In the genomic region with DNA sequence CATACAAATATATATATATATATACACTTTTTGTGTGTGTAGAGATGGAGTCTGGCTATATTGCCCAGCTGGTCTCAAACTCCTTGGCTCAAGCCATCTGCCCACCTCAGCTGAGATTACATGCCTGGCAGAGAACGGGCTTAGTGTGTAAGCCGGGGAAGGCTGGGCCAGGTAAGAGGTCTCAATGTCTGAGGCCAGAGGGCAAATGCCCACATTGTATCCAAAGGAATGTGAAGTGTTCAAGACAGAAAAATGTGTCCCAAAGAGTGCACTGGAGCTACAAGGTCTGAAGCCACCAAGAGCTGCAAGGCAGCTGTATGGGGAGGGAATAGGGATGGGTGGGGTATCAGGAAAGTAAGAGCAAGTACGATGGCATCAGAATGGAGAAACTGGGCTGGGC, we compare ENCODE assay signal across 30 cellular contexts. TPM values are rescaled to one million over a fixed set of nuclear protein-coding genes. Genes with fewer than 3 reads are reported as not detected.
"Had no signal": no experiment of that assay in that cellular context is flagged by ENCODE, and none has a peak within 500 bp of the region (broad histone marks: within the 10 kb centered on the region; RNA-seq: fewer than 3 reads in every experiment).

No MANE protein-coding gene starts in this region.

- DNase-seq: cortex of kidney; effector memory CD8-positive, alpha-beta T cell; erythroblast; esophagus squamous epithelium; foreskin melanocyte; glutamatergic neuron; heart right ventricle; hypothalamus; kidney; stimulated activated CD4-positive, alpha-beta T cell treated with anti-CD3 and anti-CD28 coated beads, Interleukin-12 subunit alpha, Interleukin-12 subunit beta, amount 100 ng/mL, for 4 hours; stimulated activated CD4-positive, alpha-beta T cell treated with anti-CD3 and anti-CD28 coated beads, Interleukin-1b, Interleukin-23, amount 100 ng/mL, for 48 hours; stimulated activated CD4-positive, alpha-beta T cell treated with anti-CD3 and anti-CD28 coated beads, Interleukin-4, amount 100 ng/mL, for 1 hour; stimulated activated CD8-positive, alpha-beta memory T cell treated with anti-CD3 and anti-CD28 coated beads, Interleukin-4, amount 100 ng/mL, for 48 hours; stimulated activated naive CD4-positive, alpha-beta T cell; stimulated activated naive CD8-positive, alpha-beta T cell treated with anti-CD3 and anti-CD28 coated beads, Interleukin-15, amount 100 ng/mL, for 72 hours; thyroid gland; upper lobe of right lung; uterus had no signal

- H3K36me3 ChIP-seq: neural progenitor cell, thyroid gland, uterus had no signal

- H3K27me3 Mint-ChIP-seq: effector memory CD8-positive, alpha-beta T cell; memory B cell; natural killer cell treated with Interleukin-12 subunit alpha and Interleukin-12 subunit beta and Interleukin-15 and Interleukin-18, amount 100 ng/mL, for 72 hours; stimulated activated naive CD8-positive, alpha-beta T cell treated with anti-CD3 and anti-CD28 coated beads, Interleukin-15, amount 100 ng/mL, for 72 hours had no signal

- H3K9me3 Mint-ChIP-seq: effector memory CD8-positive, alpha-beta T cell; memory B cell; natural killer cell treated with Interleukin-12 subunit alpha and Interleukin-12 subunit beta and Interleukin-15 and Interleukin-18, amount 100 ng/mL, for 72 hours; neural progenitor cell; stimulated activated naive CD8-positive, alpha-beta T cell treated with anti-CD3 and anti-CD28 coated beads, Interleukin-15, amount 100 ng/mL, for 72 hours had no signal

- H3K9me3 ChIP-seq: esophagus squamous epithelium, heart right ventricle, prostate gland, right atrium auricular region, thyroid gland, upper lobe of right lung, uterus had no signal

- ATAC-seq: effector memory CD8-positive, alpha-beta T cell; heart right ventricle; left lobe of liver; natural killer cell treated with Interleukin-12 subunit alpha and Interleukin-12 subunit beta and Interleukin-15 and Interleukin-18, amount 100 ng/mL, for 72 hours; sciatic nerve; stimulated activated naive CD8-positive, alpha-beta T cell treated with anti-CD3 and anti-CD28 coated beads, Interleukin-15, amount 100 ng/mL, for 72 hours; upper lobe of right lung had no signal

- H2AFZ ChIP-seq: neural progenitor cell had no signal

- H3K4me3 ChIP-seq: esophagus squamous epithelium, heart right ventricle, lung, neural progenitor cell, prostate gland, right atrium auricular region, smooth muscle cell, thyroid gland, upper lobe of right lung, uterus had no signal

- H3K27ac Mint-ChIP-seq: memory B cell; natural killer cell treated with Interleukin-12 subunit alpha and Interleukin-12 subunit beta and Interleukin-15 and Interleukin-18, amount 100 ng/mL, for 72 hours; stimulated activated naive CD8-positive, alpha-beta T cell treated with anti-CD3 and anti-CD28 coated beads, Interleukin-15, amount 100 ng/mL, for 72 hours had no signal

- H3K27me3 ChIP-seq: esophagus squamous epithelium, heart right ventricle, neural progenitor cell, right atrium auricular region, thyroid gland, upper lobe of right lung, uterus had no signal

- H3K4me1 ChIP-seq: neural progenitor cell, prostate gland, upper lobe of right lung, uterus had no signal

- H3K27ac ChIP-seq: esophagus squamous epithelium, heart right ventricle, neural progenitor cell, prostate gland, right atrium auricular region, thyroid gland, upper lobe of right lung, uterus had no signal

- H3K9ac ChIP-seq: neural progenitor cell had no signal

- H3K4me2 ChIP-seq: neural progenitor cell, smooth muscle cell had no signal

- H3K4me3 Mint-ChIP-seq: memory B cell; natural killer cell treated with Interleukin-12 subunit alpha and Interleukin-12 subunit beta and Interleukin-15 and Interleukin-18, amount 100 ng/mL, for 72 hours; neural progenitor cell; stimulated activated naive CD8-positive, alpha-beta T cell treated with anti-CD3 and anti-CD28 coated beads, Interleukin-15, amount 100 ng/mL, for 72 hours had no signal

- H3K4me1 Mint-ChIP-seq: neural progenitor cell had no signal

RNA-seq across cellular contexts. Expression of gene MYL11, which starts 28.3 kb away (rescaled TPM):
- total RNA-seq: esophagus squamous epithelium, heart right ventricle, kidney, left lobe of liver, lung, osteoblast, right atrium auricular region, sciatic nerve, smooth muscle cell, temporal lobe, thyroid gland, upper lobe of right lung had no signal
- polyA plus RNA-seq: liver had no signal

RNA-seq across cellular contexts. Expression of gene SEPTIN1, which starts 36.1 kb away (rescaled TPM):
- total RNA-seq: osteoblast had no signal
